12 cellular contexts compared by ENCODE assay signal in genomic region chr6:41426888-41427641, GRCh38.
DNase-seq lines count a peak whose midpoint lies in the region; ATAC-seq, FAIRE-seq and TF ChIP-seq lines count a peak whose summit lies in the region.
"Had no signal": no experiment of that assay in that cellular context is flagged by ENCODE, and none has a peak within 500 bp of the region (broad histone marks: within the 10 kb centered on the region; RNA-seq: fewer than 3 reads in every experiment).

No MANE protein-coding gene starts in this region.

- CTCF ChIA-PET in HepG2 (lab: Yijun Ruan, JAX; ENCODE audit: low intra/inter-chr PET ratio, low total read pairs): interaction anchor here (1.2 to 4.1 kb wide), 3 partner anchors 29 to 165 kb away, joined by 4 to 63 read pairs (median 5); no protein-coding TSS in a partner anchor

- no peak overlapping the region for H3K27ac Mint-ChIP-seq in activated T-helper 17 cell treated with anti-CD3 and anti-CD28 coated beads, Interleukin-2, amount 50 U/mL, for 72 hours

- H3K4me3 ChIP-seq in HUES48 (ENCODE audit: low read depth, low read length) (peak overlapping the region; percentile 58), brain microvascular endothelial cell (ENCODE audit: low read depth, low read length) (peak overlapping the region; percentile 33), HepG2 (replicated peaks in 1 of 3; ENCODE audit: insufficient read depth in 1 of 3, low read depth in 2 of 3, low read length in 3 of 3) (peak overlapping the region; percentile 55 to 73 (median 56); a peak in 4 of 6 replicates)
- H3K4me3 ChIP-seq: SJSA1 had no signal

- peak overlapping the region; percentile 78 for H3K4me2 ChIP-seq in HepG2 (ENCODE audit: low read depth, low read length)
- H3K4me2 ChIP-seq: KMS-11 had no signal

- H3K36me3 Mint-ChIP-seq in activated T-helper 17 cell treated with anti-CD3 and anti-CD28 coated beads, Interleukin-2, amount 50 U/mL, for 72 hours (ENCODE audit: low read depth): no peaks in the 10 kb centered on the region

- in situ Hi-C loops in brain microvascular endothelial cell (cut with HindIII; ENCODE audit: low pct_ligation_motif_present, low sequenced_read_pairs) (no loop called here), HepG2 (cut with HindIII; ENCODE audit: extremely low pct_ligation_motif_present, low pct_unique_long_range_greater_than_20kb) (loop anchor here (5.0 kb wide), 2 partner anchors 120 to 165 kb away; partner anchors contain the start of gene FOXP4)

- FAIRE-seq in HepG2 (lab: Jason Lieb, UNC) (no peak), GM12892 (lab: Jason Lieb, UNC) (no peak)
- FAIRE-seq: GM18507, islet of Langerhans had no signal

- H3K36me3 ChIP-seq in HUES48 (ENCODE audit: control insufficient read depth, insufficient read depth, low read length) (no peaks in the 10 kb centered on the region), brain microvascular endothelial cell (replicated peaks) (no peaks in the 10 kb centered on the region), HepG2 (replicated peaks in 1 of 2; ENCODE audit: control insufficient read depth in 1 of 2, insufficient read depth in 2 of 2, low read length in 2 of 2) (no peaks in the 10 kb centered on the region)
- H3K36me3 ChIP-seq: SJSA1 had no signal

- TF ChIP-seq RAD21 in HepG2 (CRISPR knock-in tag; IDR thresholded peaks at IDR 0.05): no peak

- ATAC-seq in HepG2 (no peak; the same call in 1 of the 3 replicates), HG02571 (IDR thresholded peaks at IDR 0.05; ENCODE audit: unreplicated experiment) (no peak)
- ATAC-seq in activated T-helper 17 cell treated with anti-CD3 and anti-CD28 coated beads, Interleukin-2, amount 50 U/mL, for 72 hours (replicated peaks): no peak

- TF ChIP-seq EP300 in HepG2 (IDR thresholded peaks at IDR 0.05; ENCODE audit: low read depth in 2 of 2, low read length in 2 of 2): no peak
- no peak; the same call in 1 of the 2 replicates for TF ChIP-seq EP300 in HepG2 (CRISPR knock-in tag; IDR thresholded peaks at IDR 0.05; ENCODE audit: borderline replicate concordance)

- H3K4me1 Mint-ChIP-seq in activated T-helper 17 cell treated with anti-CD3 and anti-CD28 coated beads, Interleukin-2, amount 50 U/mL, for 72 hours: peaks cover 6% of the 10 kb centered on the region

- no TSS peak for BruUV-seq in HepG2 (replicated peaks; lab: Mats Ljungman, UMichigan)

- H3K27me3 Mint-ChIP-seq in activated T-helper 17 cell treated with anti-CD3 and anti-CD28 coated beads, Interleukin-2, amount 50 U/mL, for 72 hours: peaks cover 5% of the 10 kb centered on the region

- H3K9me3 ChIP-seq in HUES48 (ENCODE audit: control insufficient read depth, insufficient read depth, low read length) (no peaks in the 10 kb centered on the region), HepG2 (ENCODE audit: low read length) (no peaks in the 10 kb centered on the region)
- H3K9me3 ChIP-seq: SJSA1 had no signal

- H3K79me2 ChIP-seq in HepG2 (ENCODE audit: insufficient read depth, low read length): no peaks in the 10 kb centered on the region

- intact Hi-C loops in HepG2 (cut with micrococcal nuclease; ENCODE audit: unreplicated experiment): loop anchor here (1.0 to 2.0 kb wide), 2 partner anchors 22 to 151 kb away; no protein-coding TSS in a partner anchor

- WGBS in HepG2 (ENCODE audit: low lambda C conversion rate): 30% methylated on average over 30 of the region's 30 CpGs

- H3K27ac ChIP-seq in HUES48 (ENCODE audit: low read depth, low read length) (no peak overlapping the region), brain microvascular endothelial cell (no peak overlapping the region), HepG2 (ENCODE audit: extremely low read length, insufficient read depth, low read length) (no peak overlapping the region), substantia nigra (ENCODE audit: low read depth, low read length, poor library complexity, severe bottlenecking) (peak overlapping the region; percentile 67)
- H3K27ac ChIP-seq: KMS-11, SJSA1 had no signal

- H3K4me1 ChIP-seq in HUES48 (ENCODE audit: control insufficient read depth, insufficient read depth, low read length) (peaks cover 22% of the 10 kb centered on the region), HepG2 (ENCODE audit: insufficient read depth, low read length) (peaks cover 44% of the 10 kb centered on the region)

- DNase-seq in brain microvascular endothelial cell: no peak
- no peak for DNase-seq in HepG2 (ENCODE audit: low spot score)
- no peak for DNase-seq in substantia nigra (lab: John Stamatoyannopoulos, UW)
- DNase-seq in NCI-H187 (lab: John Stamatoyannopoulos, UW): no peak
- no peak for DNase-seq in GM12892 (ENCODE audit: insufficient read length)

- no peak overlapping the region for H3K4me3 Mint-ChIP-seq in activated T-helper 17 cell treated with anti-CD3 and anti-CD28 coated beads, Interleukin-2, amount 50 U/mL, for 72 hours

- no peaks in the 10 kb centered on the region for H4K20me1 ChIP-seq in HepG2 (ENCODE audit: insufficient read depth, low read length)

- TF ChIP-seq POLR2A in HepG2 (IDR thresholded peaks at IDR 0.05; ENCODE audit: insufficient read depth in 1 of 2, low read depth in 2 of 2, low read length in 2 of 2): no peak
- no peak for TF ChIP-seq POLR2A in GM12892 (IDR thresholded peaks at IDR 0.05; ENCODE audit: low read depth, low read length)

- H3K27me3 ChIP-seq in HUES48 (ENCODE audit: control insufficient read depth, insufficient read depth, low read length) (peaks cover 92% of the 10 kb centered on the region), brain microvascular endothelial cell (replicated peaks) (peaks cover 3% of the 10 kb centered on the region), HepG2 (ENCODE audit: control insufficient read depth in 1 of 2, insufficient read depth in 2 of 2, low read length in 2 of 2) (peaks cover 3 to 49% of the 10 kb centered on the region in 2 experiments; a peak in 4 of 5 replicates)
- H3K27me3 ChIP-seq: SJSA1 had no signal

- POLR2A ChIA-PET in HepG2 (lab: Yijun Ruan, JAX): interaction anchor here (1.4 to 1.6 kb wide), 4 partner anchors 30 to 151 kb away, joined by 3 to 8 read pairs (median 6); no protein-coding TSS in a partner anchor

- TF ChIP-seq CTCF in brain microvascular endothelial cell (IDR thresholded peaks at IDR 0.05; ENCODE audit: low read depth, low read length, missing control alignments) (no peak), HepG2 (CRISPR knock-in tag; IDR thresholded peaks at IDR 0.05) (no peak)

- no peak overlapping the region for H3K9ac ChIP-seq in HUES48 (ENCODE audit: low read depth, low read length)
- H3K9ac ChIP-seq in HepG2 (ENCODE audit: insufficient read depth, low read depth, low read length): peak overlapping the region; percentile 47; the same call in 1 of the 2 replicates
- H3K9ac ChIP-seq: KMS-11 had no signal

- H3K9me3 Mint-ChIP-seq in activated T-helper 17 cell treated with anti-CD3 and anti-CD28 coated beads, Interleukin-2, amount 50 U/mL, for 72 hours: no peaks in the 10 kb centered on the region

- H2AFZ ChIP-seq in HepG2 (ENCODE audit: low read length): no peak overlapping the region

TF ChIP-seq in HepG2, 621 proteins besides CTCF, POLR2A, EP300 and RAD21 (continues in another document):
- TF ChIP-seq SRSF1 (optimal IDR thresholded peaks at IDR 0.05; ENCODE audit: low read depth, low read length) (peak; percentile 85), ZNF281 (CRISPR knock-in tag; IDR thresholded peaks at IDR 0.05; ENCODE audit: borderline replicate concordance) (no peak)
- TF ChIP-seq, protein P1, sequence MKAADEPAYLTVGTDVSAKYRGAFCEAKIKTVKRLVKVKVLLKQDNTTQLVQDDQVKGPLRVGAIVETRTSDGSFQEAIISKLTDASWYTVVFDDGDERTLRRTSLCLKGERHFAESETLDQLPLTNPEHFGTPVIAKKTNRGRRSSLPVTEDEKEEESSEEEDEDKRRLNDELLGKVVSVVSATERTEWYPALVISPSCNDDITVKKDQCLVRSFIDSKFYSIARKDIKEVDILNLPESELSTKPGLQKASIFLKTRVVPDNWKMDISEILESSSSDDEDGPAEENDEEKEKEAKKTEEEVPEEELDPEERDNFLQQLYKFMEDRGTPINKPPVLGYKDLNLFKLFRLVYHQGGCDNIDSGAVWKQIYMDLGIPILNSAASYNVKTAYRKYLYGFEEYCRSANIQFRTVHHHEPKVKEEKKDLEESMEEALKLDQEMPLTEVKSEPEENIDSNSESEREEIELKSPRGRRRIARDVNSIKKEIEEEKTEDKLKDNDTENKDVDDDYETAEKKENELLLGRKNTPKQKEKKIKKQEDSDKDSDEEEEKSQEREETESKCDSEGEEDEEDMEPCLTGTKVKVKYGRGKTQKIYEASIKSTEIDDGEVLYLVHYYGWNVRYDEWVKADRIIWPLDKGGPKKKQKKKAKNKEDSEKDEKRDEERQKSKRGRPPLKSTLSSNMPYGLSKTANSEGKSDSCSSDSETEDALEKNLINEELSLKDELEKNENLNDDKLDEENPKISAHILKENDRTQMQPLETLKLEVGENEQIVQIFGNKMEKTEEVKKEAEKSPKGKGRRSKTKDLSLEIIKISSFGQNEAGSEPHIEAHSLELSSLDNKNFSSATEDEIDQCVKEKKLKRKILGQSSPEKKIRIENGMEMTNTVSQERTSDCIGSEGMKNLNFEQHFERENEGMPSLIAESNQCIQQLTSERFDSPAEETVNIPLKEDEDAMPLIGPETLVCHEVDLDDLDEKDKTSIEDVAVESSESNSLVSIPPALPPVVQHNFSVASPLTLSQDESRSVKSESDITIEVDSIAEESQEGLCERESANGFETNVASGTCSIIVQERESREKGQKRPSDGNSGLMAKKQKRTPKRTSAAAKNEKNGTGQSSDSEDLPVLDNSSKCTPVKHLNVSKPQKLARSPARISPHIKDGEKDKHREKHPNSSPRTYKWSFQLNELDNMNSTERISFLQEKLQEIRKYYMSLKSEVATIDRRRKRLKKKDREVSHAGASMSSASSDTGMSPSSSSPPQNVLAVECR (CRISPR knock-in tag; IDR thresholded peaks at IDR 0.05; ENCODE audit: borderline replicate concordance): no peak
